In genomic region chr18:629303-630150, GRCh38 we compare ENCODE assay signal across 2 cellular contexts.
TF ChIP-seq lines count a peak whose summit lies in the region.

No MANE protein-coding gene starts in this region.

TF ChIP-seq in GM23338, 12 proteins besides CTCF, POLR2A, EP300 and RAD21:
- no peak for TF ChIP-seq EZH2 (IDR thresholded peaks at IDR 0.05; ENCODE audit: low read depth, unreplicated experiment)
- no peak for TF ChIP-seq EZH2phosphoT487 (IDR thresholded peaks at IDR 0.05; ENCODE audit: unreplicated experiment)
- TF ChIP-seq POLR2AphosphoS5 (IDR thresholded peaks at IDR 0.05; ENCODE audit: low read depth): no peak
- no peak for TF ChIP-seq ZNF114 (CRISPR knock-in tag; IDR thresholded peaks at IDR 0.05)
- no peak for TF ChIP-seq ZNF331 (CRISPR knock-in tag; IDR thresholded peaks at IDR 0.05; ENCODE audit: low read depth)
- no peak for TF ChIP-seq STAT1 (IDR thresholded peaks at IDR 0.05; ENCODE audit: unreplicated experiment)
- no peak for TF ChIP-seq REST (IDR thresholded peaks at IDR 0.05; ENCODE audit: unreplicated experiment)
- no peak for TF ChIP-seq ETS1 (IDR thresholded peaks at IDR 0.05)
- no peak for TF ChIP-seq NANOG (IDR thresholded peaks at IDR 0.05; ENCODE audit: borderline replicate concordance)
- no peak for TF ChIP-seq ZNF462 (CRISPR knock-in tag; IDR thresholded peaks at IDR 0.05)
- no peak for TF ChIP-seq CREB1 (CRISPR knock-in tag; IDR thresholded peaks at IDR 0.05; ENCODE audit: low read depth)
- TF ChIP-seq JUNB (IDR thresholded peaks at IDR 0.05; ENCODE audit: unreplicated experiment): no peak

TF ChIP-seq in K562, 482 proteins besides CTCF, POLR2A, EP300 and RAD21 (continues in another document):
- no peak for TF ChIP-seq PHF21A (IDR thresholded peaks at IDR 0.05; ENCODE audit: borderline replicate concordance, low read depth)
- no peak for TF ChIP-seq RFX7 (CRISPR knock-in tag; IDR thresholded peaks at IDR 0.05)
- 0 out of 2 replicates have a peak, but pooled peaks have one; percentile 4 for TF ChIP-seq TCF3 (CRISPR knock-in tag; IDR thresholded peaks at IDR 0.05)
- TF ChIP-seq ZNF197 (CRISPR knock-in tag; IDR thresholded peaks at IDR 0.05; ENCODE audit: low read depth): no peak
- TF ChIP-seq TGIF2 (CRISPR knock-in tag; IDR thresholded peaks at IDR 0.05): no peak
- TF ChIP-seq MLX (CRISPR knock-in tag; conservative IDR thresholded peaks at IDR 0.05): no peak
- TF ChIP-seq EGR1 (conservative IDR thresholded peaks at IDR 0.05): peak; percentile 48
- TF ChIP-seq E2F4 (CRISPR knock-in tag; IDR thresholded peaks at IDR 0.05; ENCODE audit: low read depth): no peak
- TF ChIP-seq ZFX (CRISPR knock-in tag; IDR thresholded peaks at IDR 0.05): no peak
- TF ChIP-seq ZZZ3 (IDR thresholded peaks at IDR 0.05): no peak
- TF ChIP-seq ZNF407 (IDR thresholded peaks at IDR 0.05; ENCODE audit: low read depth): no peak
- TF ChIP-seq ZNF518B (CRISPR knock-in tag; IDR thresholded peaks at IDR 0.05): no peak
- TF ChIP-seq CTBP1 (IDR thresholded peaks at IDR 0.05; ENCODE audit: borderline replicate concordance): 0 out of 2 replicates have a peak, but pooled peaks have one; percentile 21
- no peak for TF ChIP-seq KLF6 (CRISPR knock-in tag; IDR thresholded peaks at IDR 0.05; ENCODE audit: borderline replicate concordance)
- no peak for TF ChIP-seq USF1 (CRISPR knock-in tag; IDR thresholded peaks at IDR 0.05)
- no peak for TF ChIP-seq PREB (CRISPR knock-in tag; IDR thresholded peaks at IDR 0.05)
- no peak for TF ChIP-seq CBX2 (IDR thresholded peaks at IDR 0.05; ENCODE audit: insufficient read depth, low read length, poor library complexity, severe bottlenecking)
- no peak for TF ChIP-seq ZNF41 (CRISPR knock-in tag; conservative IDR thresholded peaks at IDR 0.05)
- no peak for TF ChIP-seq SRF (CRISPR knock-in tag; IDR thresholded peaks at IDR 0.05)
- TF ChIP-seq MAFG (tag; conservative IDR thresholded peaks at IDR 0.05): 0 out of 2 replicates have a peak, but pooled peaks have one; percentile 16
- TF ChIP-seq THAP7 (CRISPR knock-in tag; IDR thresholded peaks at IDR 0.05): no peak
- no peak for TF ChIP-seq YBX1 (IDR thresholded peaks at IDR 0.05)
